ENCODE assay signal across 9 cellular contexts in the genomic region with DNA sequence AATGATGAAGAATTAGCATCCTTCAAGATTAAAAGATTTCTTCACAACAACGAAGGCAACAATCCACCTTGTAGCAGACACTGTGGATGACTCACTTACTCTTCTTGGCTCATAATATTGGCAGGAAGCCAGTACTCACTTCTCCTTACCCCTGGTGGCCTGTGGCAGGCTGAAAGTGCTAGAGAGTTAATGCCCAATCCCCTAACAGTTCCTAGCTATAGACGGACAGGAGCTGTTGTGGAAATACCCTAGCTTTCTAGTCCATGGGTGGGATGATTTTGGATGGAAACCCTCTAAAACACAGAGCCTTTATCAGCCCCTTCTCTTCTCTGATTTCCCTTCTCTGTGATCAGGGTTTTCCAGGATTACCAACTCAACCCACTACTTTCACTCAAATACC.
DNase-seq lines count a peak whose midpoint lies in the region; ATAC-seq and TF ChIP-seq lines count a peak whose summit lies in the region.
"Had no signal": no experiment of that assay in that cellular context is flagged by ENCODE, and none has a peak within 500 bp of the region (broad histone marks: within the 10 kb centered on the region; RNA-seq: fewer than 3 reads in every experiment).

No MANE protein-coding gene starts in this region.

- 5 to 20% (median 16%) methylated on average over 2 of the region's 2 CpGs for WGBS in psoas muscle, 3 donors

- peak; percentile 74 for ATAC-seq in activated CD4-positive, alpha-beta T cell treated with anti-CD3 and anti-CD28 coated beads for 36 hours
- ATAC-seq in GM21360 (IDR thresholded peaks at IDR 0.05; ENCODE audit: unreplicated experiment) (peak; percentile 100), HG03432 (IDR thresholded peaks at IDR 0.05; ENCODE audit: unreplicated experiment) (peak; percentile 100), psoas muscle (peak in 3 of 4 donors; percentile 65 to 91 (median 86))

- no peaks in the 10 kb centered on the region for H3K27me3 Mint-ChIP-seq in activated CD4-positive, alpha-beta T cell treated with anti-CD3 and anti-CD28 coated beads for 36 hours

- no peak overlapping the region for H3K27ac Mint-ChIP-seq in activated CD4-positive, alpha-beta T cell treated with anti-CD3 and anti-CD28 coated beads for 36 hours
- H3K27ac Mint-ChIP-seq: nephron had no signal

- H3K36me3 Mint-ChIP-seq in activated CD4-positive, alpha-beta T cell treated with anti-CD3 and anti-CD28 coated beads for 36 hours (ENCODE audit: low read depth) = no peaks in the 10 kb centered on the region

- intact Hi-C loops in activated CD4-positive, alpha-beta T cell treated with anti-CD3 and anti-CD28 coated beads for 36 hours (cut with DNase I, micrococcal nuclease) = no loop called here
- intact Hi-C loops in psoas muscle (cut with DNase I) = no loop called here

- TF ChIP-seq CTCF in brain microvascular endothelial cell (IDR thresholded peaks at IDR 0.05; ENCODE audit: low read depth, low read length, missing control alignments) (peak; percentile 59), psoas muscle (IDR thresholded peaks at IDR 0.05) (no peak)

- H3K36me3 ChIP-seq in brain microvascular endothelial cell (replicated peaks) = no peaks in the 10 kb centered on the region
- no peaks in the 10 kb centered on the region for H3K36me3 ChIP-seq in psoas muscle (ENCODE audit: insufficient read depth in 1 of 2, low read depth in 1 of 2)

- in situ Hi-C loops in brain microvascular endothelial cell (cut with HindIII; ENCODE audit: low pct_ligation_motif_present, low sequenced_read_pairs) = no loop called here

- H3K4me3 Mint-ChIP-seq in activated CD4-positive, alpha-beta T cell treated with anti-CD3 and anti-CD28 coated beads for 36 hours = no peak overlapping the region
- H3K4me3 Mint-ChIP-seq: nephron had no signal

- H3K27me3 ChIP-seq in brain microvascular endothelial cell (replicated peaks) (no peaks in the 10 kb centered on the region), psoas muscle (ENCODE audit: insufficient read depth in 3 of 3, low read length in 2 of 3) (no peaks in the 10 kb centered on the region)

- H3K27ac ChIP-seq in brain microvascular endothelial cell (no peak overlapping the region), psoas muscle (no peak overlapping the region)

- no peaks in the 10 kb centered on the region for H3K9me3 Mint-ChIP-seq in activated CD4-positive, alpha-beta T cell treated with anti-CD3 and anti-CD28 coated beads for 36 hours (ENCODE audit: low read depth)
- H3K9me3 Mint-ChIP-seq: nephron had no signal

- H3K4me3 ChIP-seq in brain microvascular endothelial cell (ENCODE audit: low read depth, low read length) (no peak overlapping the region), psoas muscle (no peak overlapping the region)

- no peaks in the 10 kb centered on the region for H3K9me3 ChIP-seq in psoas muscle

- no peaks in the 10 kb centered on the region for H3K4me1 ChIP-seq in psoas muscle

- peak; percentile 23 for DNase-seq in activated CD4-positive, alpha-beta T cell treated with anti-CD3 and anti-CD28 coated beads for 36 hours
- no peak for DNase-seq in activated CD4-positive, alpha-beta T cell treated with anti-CD3 and anti-CD28 coated beads, Interleukin-2, amount 50 U/mL, for 1 hour
- DNase-seq in NCI-H524 treated with DMSO at 0.1 percent for 48 hours (lab: John Stamatoyannopoulos, UW) (peak; percentile 19), brain microvascular endothelial cell (peak; percentile 45), psoas muscle (no peak)
- no peak for DNase-seq in stimulated activated CD4-positive, alpha-beta T cell treated with anti-CD3 and anti-CD28 coated beads, Interleukin-2, amount 100 ng/mL, for 48 hours

- POLR2A ChIA-PET in activated CD4-positive, alpha-beta T cell treated with anti-CD3 and anti-CD28 coated beads for 36 hours (lab: Charles Lee) = no interaction called here

- CTCF ChIA-PET in activated CD4-positive, alpha-beta T cell treated with anti-CD3 and anti-CD28 coated beads for 36 hours (lab: Charles Lee) = interaction anchor here (0.8 kb wide), 1 partner anchor 1466 kb away, joined by 3 read pairs; no protein-coding TSS in a partner anchor

- H3K4me1 Mint-ChIP-seq in activated CD4-positive, alpha-beta T cell treated with anti-CD3 and anti-CD28 coated beads for 36 hours = no peaks in the 10 kb centered on the region
- H3K4me1 Mint-ChIP-seq: nephron had no signal

Comparison
In these comparisons a context has a peak if more than half of its experiments do, and no peak if none do; other contexts are left out.
1. DNase-seq: peak in activated CD4-positive, alpha-beta T cell treated with anti-CD3 and anti-CD28 coated beads for 36 hours (single experiment), NCI-H524 treated with DMSO at 0.1 percent for 48 hours (single experiment) and brain microvascular endothelial cell (single experiment); none in activated CD4-positive, alpha-beta T cell treated with anti-CD3 and anti-CD28 coated beads, Interleukin-2, amount 50 U/mL, for 1 hour (single experiment), psoas muscle (0 of 2) and stimulated activated CD4-positive, alpha-beta T cell treated with anti-CD3 and anti-CD28 coated beads, Interleukin-2, amount 100 ng/mL, for 48 hours (0 of 2).
2. Peak in every context shown above with its lines, with median percentiles within 50 percentile points of each other: ATAC-seq.